ENCODE assay signal across 8 cellular contexts in the genomic region with DNA sequence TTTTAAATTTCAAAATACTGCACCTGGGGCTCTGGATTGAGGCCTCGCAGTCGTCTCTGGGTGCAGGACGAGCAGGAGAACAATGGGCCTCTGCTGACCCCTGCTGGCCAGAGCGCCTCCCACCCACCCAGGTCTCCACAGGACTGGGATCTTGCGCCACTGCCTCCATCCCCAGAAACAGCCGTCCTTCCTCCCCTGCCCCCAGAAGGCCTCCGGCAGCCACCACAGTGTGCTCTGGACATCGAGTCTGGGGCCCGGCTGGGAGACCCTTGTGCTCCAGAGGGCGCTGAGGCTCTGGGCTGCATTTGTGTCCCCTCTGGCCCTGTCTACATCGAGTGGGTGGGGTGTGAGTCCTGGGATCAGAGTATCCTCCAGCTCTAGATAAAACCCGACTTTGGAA. TPM values are rescaled to one million over a fixed set of nuclear protein-coding genes. Genes with fewer than 3 reads are reported as not detected.
DNase-seq lines count a peak whose midpoint lies in the region; ATAC-seq and TF ChIP-seq lines count a peak whose summit lies in the region.

No MANE protein-coding gene starts in this region.

- H3K4me1 ChIP-seq in ascending aorta: no peaks in the 10 kb centered on the region

- no peaks in the 10 kb centered on the region for H3K27me3 ChIP-seq in ascending aorta

- ATAC-seq in HG02884 (IDR thresholded peaks at IDR 0.05; ENCODE audit: unreplicated experiment): no peak

- no peak overlapping the region for H3K4me3 ChIP-seq in ascending aorta
- no peak overlapping the region for H3K4me3 ChIP-seq in skeletal muscle cell (ENCODE audit: low read depth, low read length)

- intact Hi-C loops in ascending aorta (cut with DNase I): loop anchor here (1.0 kb wide), 3 partner anchors 109 to 282 kb away; no protein-coding TSS in a partner anchor

- no peaks in the 10 kb centered on the region for H3K9me3 ChIP-seq in ascending aorta

- no peaks in the 10 kb centered on the region for H3K36me3 ChIP-seq in ascending aorta

- DNase-seq in NCI-H446 (lab: John Stamatoyannopoulos, UW) (peak; percentile 63 to 64), NCI-H446 treated with DMSO at 0.1 percent for 48 hours (lab: John Stamatoyannopoulos, UW) (no peak), NCI-H1092 (lab: John Stamatoyannopoulos, UW) (peak; percentile 40), T-helper 9 cell (peak; percentile 81), ascending aorta (ENCODE audit: low spot score in 2 of 2) (peak in 1 of 2 donors; percentile 86), hippocampal formation (lab: John Stamatoyannopoulos, UW) (peak; percentile 56 to 79), skeletal muscle cell (ENCODE audit: low read depth) (peak; percentile 22)

- no peak overlapping the region for H3K27ac ChIP-seq in ascending aorta

- peak; percentile 72 to 87 (median 84) for TF ChIP-seq CTCF in ascending aorta (IDR thresholded peaks at IDR 0.05)

RNA-seq across cellular contexts. Expression of a gene that starts 6.7 kb away (rescaled TPM):
- total RNA-seq in ascending aorta: not detected

RNA-seq across cellular contexts. Expression of a gene that starts 23.3 kb away (rescaled TPM):
- total RNA-seq in ascending aorta: 3.5 TPM

RNA-seq across cellular contexts. Expression of a gene that starts 58.4 kb away (rescaled TPM):
- total RNA-seq in ascending aorta: 19.9 TPM
